In genomic region chr11:35682230-35683195, GRCh38 we compare ENCODE assay signal across 8 cellular contexts. TPM values are rescaled to one million over a fixed set of nuclear protein-coding genes. Genes with fewer than 3 reads are reported as not detected.
A peak's percentile ranks its signal among the peaks of the same experiment; 100 is the strongest.
DNase-seq lines count a peak whose midpoint lies in the region; ATAC-seq and TF ChIP-seq lines count a peak whose summit lies in the region.

No MANE protein-coding gene starts in this region.

- no peak for DNase-seq in breast epithelium (ENCODE audit: low spot score in 2 of 2)
- DNase-seq in mammary epithelial cell = no peak
- peak; percentile 35 for DNase-seq in kidney glomerular epithelial cell (lab: John Stamatoyannopoulos, UW)
- no peak for DNase-seq in vagina (ENCODE audit: extremely low spot score in 2 of 2)
- DNase-seq in HCEC 1CT = no peak
- no peak for DNase-seq in cortex of kidney (lab: John Stamatoyannopoulos, UW)

- H2AFZ ChIP-seq in mammary epithelial cell (ENCODE audit: low read depth, low read length) = no peak overlapping the region

- CTCF ChIA-PET in mammary epithelial cell (lab: Charles Lee; ENCODE audit: low non-redundant PET) = no interaction called here

- H3K27ac ChIP-seq in breast epithelium (peak overlapping the region; percentile 17 to 49), mammary epithelial cell (ENCODE audit: insufficient read depth, low read depth, low read length) (no peak overlapping the region), VCaP (peak overlapping the region; percentile 47; the same call in 1 of the 2 replicates), vagina (peak overlapping the region; percentile 0)

- dilution Hi-C loops in mammary epithelial cell (cut with HindIII; ENCODE audit: low sequenced_read_pairs) = no loop called here

- H3K9ac ChIP-seq in mammary epithelial cell (ENCODE audit: insufficient read depth, low read length) = no peak overlapping the region

- peaks cover 4% of the 10 kb centered on the region for H4K20me1 ChIP-seq in mammary epithelial cell (ENCODE audit: insufficient read depth, low read length)

- H3K27me3 ChIP-seq in breast epithelium = no peaks in the 10 kb centered on the region
- no peaks in the 10 kb centered on the region for H3K27me3 ChIP-seq in mammary epithelial cell (ENCODE audit: insufficient read depth, low read length)
- H3K27me3 ChIP-seq in vagina = no peaks in the 10 kb centered on the region

- no peak for TF ChIP-seq POLR2A in breast epithelium (IDR thresholded peaks at IDR 0.05)
- no peak for TF ChIP-seq POLR2A in vagina (IDR thresholded peaks at IDR 0.05)

- H3K4me1 ChIP-seq in breast epithelium = no peaks in the 10 kb centered on the region
- H3K4me1 ChIP-seq in mammary epithelial cell (ENCODE audit: insufficient read depth, low read length) = no peaks in the 10 kb centered on the region
- H3K4me1 ChIP-seq in vagina = peaks cover 18% of the 10 kb centered on the region

- H3K36me3 ChIP-seq in breast epithelium (no peaks in the 10 kb centered on the region), mammary epithelial cell (ENCODE audit: insufficient read depth, low read length) (no peaks in the 10 kb centered on the region), vagina (peaks cover 0 to 19% of the 10 kb centered on the region in 2 donors)

- WGBS in mammary epithelial cell (ENCODE audit: low coverage, missing lambda C conversion rate) = 35% methylated on average over 9 of the region's 9 CpGs

- in situ Hi-C loops in mammary epithelial cell (cut with MboI; ENCODE audit: low sequenced_read_pairs in 2 of 2) = no loop called here

- TF ChIP-seq CTCF in breast epithelium (IDR thresholded peaks at IDR 0.05) (no peak), mammary epithelial cell (conservative IDR thresholded peaks at IDR 0.05 in 1 of 2, IDR thresholded peaks at IDR 0.05 in 1 of 2; ENCODE audit: extremely low read depth in 1 of 2, insufficient read depth in 1 of 2, low read depth in 1 of 2, low read length in 2 of 2) (no peak), VCaP (conservative IDR thresholded peaks at IDR 0.05) (no peak), vagina (IDR thresholded peaks at IDR 0.05) (no peak)

- H3K4me2 ChIP-seq in mammary epithelial cell (ENCODE audit: insufficient read depth, low read depth, low read length) = no peak overlapping the region

- intact Hi-C loops in breast epithelium (cut with DNase I; ENCODE audit: low total_unique reads) = no loop called here
- intact Hi-C loops in mammary epithelial cell (cut with micrococcal nuclease) = loop anchor here (5.0 kb wide), 1 partner anchor 60 kb away; no protein-coding TSS in a partner anchor
- intact Hi-C loops in vagina (cut with DNase I) = no loop called here

- peak overlapping the region in 1 of 3 donors; percentile 37 for H3K4me3 ChIP-seq in breast epithelium
- no peak overlapping the region for H3K4me3 ChIP-seq in mammary epithelial cell (replicated peaks in 1 of 3; ENCODE audit: insufficient read depth in 1 of 3, low read depth in 2 of 3, low read length in 3 of 3)
- no peak overlapping the region for H3K4me3 ChIP-seq in vagina

- no peak for ATAC-seq in HG03378 (IDR thresholded peaks at IDR 0.05; ENCODE audit: unreplicated experiment)

- no TSS peak for BruUV-seq in mammary epithelial cell (replicated peaks; lab: Mats Ljungman, UMichigan)

- H3K79me2 ChIP-seq in mammary epithelial cell (ENCODE audit: insufficient read depth, low read length) = peaks cover 75% of the 10 kb centered on the region

- H3K9me3 ChIP-seq in breast epithelium (no peaks in the 10 kb centered on the region), mammary epithelial cell (replicated peaks; ENCODE audit: insufficient read depth, low read length) (no peaks in the 10 kb centered on the region), vagina (no peaks in the 10 kb centered on the region)

RNA-seq across cellular contexts. Expression of gene TRIM44, which starts 19.9 kb away (rescaled TPM):
- total RNA-seq in breast epithelium (10 to 100 TPM; 31.2 to 47.0 (median 33.1) TPM), mammary epithelial cell (10 to 100 TPM; 27.7 to 55.7 TPM), vagina (27.7 TPM)
- polyA plus RNA-seq in mammary epithelial cell = 46.0 TPM
- 211 TPM for polyA minus RNA-seq in mammary epithelial cell
